ENCODE assay signal across 25 cellular contexts in genomic region chr13:76285463-76285862, GRCh38.
"Had no signal": no experiment of that assay in that cellular context is flagged by ENCODE, and none has a peak within 500 bp of the region (broad histone marks: within the 10 kb centered on the region; RNA-seq: fewer than 3 reads in every experiment).

No MANE protein-coding gene starts in this region.

- H3K36me3 Mint-ChIP-seq: activated naive CD8-positive, alpha-beta T cell treated with anti-CD3 and anti-CD28 coated beads for 36 hours; naive thymus-derived CD4-positive, alpha-beta T cell; neural progenitor cell; stimulated activated effector memory CD8-positive, alpha-beta T cell treated with anti-CD3 and anti-CD28 coated beads, Interleukin-12 subunit alpha, Interleukin-12 subunit beta, amount 100 ng/mL, for 72 hours had no signal

- H3K27ac Mint-ChIP-seq: activated B cell treated with CpG ODN at 0.5 μM for 24 hours; activated CD4-positive, alpha-beta T cell treated with anti-CD3 and anti-CD28 coated beads for 36 hours; activated naive CD8-positive, alpha-beta T cell treated with anti-CD3 and anti-CD28 coated beads for 36 hours; activated T-helper 2 cell treated with anti-CD3 and anti-CD28 coated beads, Interferon-gamma antibody, Interleukin-2, Interleukin-4, amounts not matched to agents 10 μg/mL and 5 μg/mL and 100 μg/mL, durations not matched to agents 14 hours and 24 hours and 36 hours; naive thymus-derived CD4-positive, alpha-beta T cell; neural progenitor cell; stimulated activated effector memory CD8-positive, alpha-beta T cell treated with anti-CD3 and anti-CD28 coated beads, Interleukin-12 subunit alpha, Interleukin-12 subunit beta, amount 100 ng/mL, for 72 hours; stimulated activated naive CD8-positive, alpha-beta T cell treated with anti-CD3 and anti-CD28 coated beads, Interleukin-15, amount 100 ng/mL, for 72 hours; T-helper 1 cell treated with Interleukin-12 subunit alpha and Interleukin-12 subunit beta and Interleukin-4 antibody, amounts not matched to agents 30 μg/mL and 1 μg/mL, for 36 hours had no signal

- H3K9me3 ChIP-seq: gastrocnemius medialis, psoas muscle, right atrium auricular region, vagina had no signal

- H3K4me2 ChIP-seq: neural progenitor cell had no signal

- DNase-seq: activated B cell treated with CpG ODN at 0.5 μM for 24 hours; activated CD4-positive, alpha-beta T cell treated with anti-CD3 and anti-CD28 coated beads for 36 hours; activated CD4-positive, alpha-beta T cell treated with anti-CD3 and anti-CD28 coated beads, Interleukin-2, amount 50 U/mL, for 48 hours; activated CD8-positive, alpha-beta memory T cell treated with anti-CD3 and anti-CD28 coated beads, Interleukin-2, amount 50 U/mL, for 48 hours; activated naive CD4-positive, alpha-beta T cell; activated naive CD8-positive, alpha-beta T cell treated with anti-CD3 and anti-CD28 coated beads for 36 hours; activated T-cell treated with anti-CD3 and anti-CD28 coated beads, Interleukin-2, amount 50 U/mL, for 4 hours; amniotic stem cell; caudate nucleus; effector memory CD4-positive, alpha-beta T cell; gastrocnemius medialis; mesendoderm; naive thymus-derived CD4-positive, alpha-beta T cell; psoas muscle; stimulated activated CD4-positive, alpha-beta T cell treated with anti-CD3 and anti-CD28 coated beads, Interleukin-2, amount 100 ng/mL, for 24 hours; stimulated activated naive CD8-positive, alpha-beta T cell treated with anti-CD3 and anti-CD28 coated beads, Interleukin-15, amount 100 ng/mL, for 72 hours; T1000; trophoblast cell had no signal

- H3K4me3 ChIP-seq: gastrocnemius medialis, neural progenitor cell, psoas muscle, right atrium auricular region, skin epidermis, vagina had no signal

- H3K9me3 Mint-ChIP-seq: activated B cell treated with CpG ODN at 0.5 μM for 24 hours; activated T-cell treated with anti-CD3 and anti-CD28 coated beads, Interleukin-2, amount 50 U/mL, for 4 hours; activated T-helper 2 cell treated with anti-CD3 and anti-CD28 coated beads, Interferon-gamma antibody, Interleukin-2, Interleukin-4, amounts not matched to agents 10 μg/mL and 5 μg/mL and 100 μg/mL, durations not matched to agents 14 hours and 24 hours and 36 hours; stimulated activated effector memory CD8-positive, alpha-beta T cell treated with anti-CD3 and anti-CD28 coated beads, Interleukin-12 subunit alpha, Interleukin-12 subunit beta, amount 100 ng/mL, for 72 hours; stimulated activated naive CD8-positive, alpha-beta T cell treated with anti-CD3 and anti-CD28 coated beads, Interleukin-15, amount 100 ng/mL, for 72 hours; T-helper 1 cell treated with Interleukin-12 subunit alpha and Interleukin-12 subunit beta and Interleukin-4 antibody, amounts not matched to agents 30 μg/mL and 1 μg/mL, for 36 hours had no signal

- H3K36me3 ChIP-seq: gastrocnemius medialis, neural progenitor cell, right atrium auricular region, vagina had no signal

- H3K4me3 Mint-ChIP-seq: activated B cell treated with CpG ODN at 0.5 μM for 24 hours; activated CD4-positive, alpha-beta T cell treated with anti-CD3 and anti-CD28 coated beads for 36 hours; activated naive CD8-positive, alpha-beta T cell treated with anti-CD3 and anti-CD28 coated beads for 36 hours; activated T-cell treated with anti-CD3 and anti-CD28 coated beads, Interleukin-2, amount 50 U/mL, for 4 hours; naive thymus-derived CD4-positive, alpha-beta T cell; neural progenitor cell; stimulated activated effector memory CD8-positive, alpha-beta T cell treated with anti-CD3 and anti-CD28 coated beads, Interleukin-12 subunit alpha, Interleukin-12 subunit beta, amount 100 ng/mL, for 72 hours; stimulated activated naive CD8-positive, alpha-beta T cell treated with anti-CD3 and anti-CD28 coated beads, Interleukin-15, amount 100 ng/mL, for 72 hours; T-helper 1 cell treated with Interleukin-12 subunit alpha and Interleukin-12 subunit beta and Interleukin-4 antibody, amounts not matched to agents 30 μg/mL and 1 μg/mL, for 36 hours had no signal

- H3K4me1 ChIP-seq: psoas muscle had no signal

- H2AFZ ChIP-seq: neural progenitor cell had no signal

- H3K27ac ChIP-seq: neural progenitor cell, psoas muscle, right atrium auricular region, vagina had no signal

- H3K9ac ChIP-seq: neural progenitor cell had no signal

- H3K27me3 ChIP-seq: gastrocnemius medialis, neural progenitor cell, right atrium auricular region, vagina had no signal

- ATAC-seq: activated CD4-positive, alpha-beta T cell treated with anti-CD3 and anti-CD28 coated beads for 36 hours; activated T-cell treated with anti-CD3 and anti-CD28 coated beads, Interleukin-2, amount 50 U/mL, for 4 hours; naive thymus-derived CD4-positive, alpha-beta T cell; psoas muscle; stimulated activated effector memory CD8-positive, alpha-beta T cell treated with anti-CD3 and anti-CD28 coated beads, Interleukin-12 subunit alpha, Interleukin-12 subunit beta, amount 100 ng/mL, for 72 hours; stimulated activated naive CD8-positive, alpha-beta T cell treated with anti-CD3 and anti-CD28 coated beads, Interleukin-15, amount 100 ng/mL, for 72 hours had no signal

- H3K27me3 Mint-ChIP-seq: activated B cell treated with CpG ODN at 0.5 μM for 24 hours; activated CD4-positive, alpha-beta T cell treated with anti-CD3 and anti-CD28 coated beads for 36 hours; activated naive CD8-positive, alpha-beta T cell treated with anti-CD3 and anti-CD28 coated beads for 36 hours; naive thymus-derived CD4-positive, alpha-beta T cell; stimulated activated naive CD8-positive, alpha-beta T cell treated with anti-CD3 and anti-CD28 coated beads, Interleukin-15, amount 100 ng/mL, for 72 hours had no signal

- H3K4me1 Mint-ChIP-seq: activated B cell treated with CpG ODN at 0.5 μM for 24 hours; activated CD4-positive, alpha-beta T cell treated with anti-CD3 and anti-CD28 coated beads for 36 hours; activated naive CD8-positive, alpha-beta T cell treated with anti-CD3 and anti-CD28 coated beads for 36 hours; naive thymus-derived CD4-positive, alpha-beta T cell; neural progenitor cell; stimulated activated effector memory CD8-positive, alpha-beta T cell treated with anti-CD3 and anti-CD28 coated beads, Interleukin-12 subunit alpha, Interleukin-12 subunit beta, amount 100 ng/mL, for 72 hours; stimulated activated naive CD8-positive, alpha-beta T cell treated with anti-CD3 and anti-CD28 coated beads, Interleukin-15, amount 100 ng/mL, for 72 hours had no signal
